9 cellular contexts compared by ENCODE assay signal in genomic region chr6:42745638-42746451, GRCh38.
DNase-seq lines count a peak whose midpoint lies in the region; ATAC-seq, FAIRE-seq and TF ChIP-seq lines count a peak whose summit lies in the region.
"Had no signal": no experiment of that assay in that cellular context is flagged by ENCODE, and none has a peak within 500 bp of the region (broad histone marks: within the 10 kb centered on the region; RNA-seq: fewer than 3 reads in every experiment).

TSS of gene TBCC (minus strand) at chr6:42746103. CDS start at chr6:42746073, 30 bp downstream.

- peak within 1 kb of the TSS; percentile 98 for H3K4me3 ChIP-seq in AG10803 (ENCODE audit: low read length)

- DNase-seq in AG10803 (ENCODE audit: low read depth) (peak; percentile 99), NCI-H446 (lab: John Stamatoyannopoulos, UW) (peak; percentile 96 to 97), cerebellar cortex (ENCODE audit: low spot score) (peak; percentile 99)
- DNase-seq in activated CD4-positive, CD25-positive, alpha-beta regulatory T cell treated with anti-CD3 and anti-CD28 coated beads, Interleukin-2, amount 50 U/mL, for 16 hours (ENCODE audit: low read depth, low spot score), result peak; percentile 92
- DNase-seq in stimulated activated CD4-positive, alpha-beta T cell treated with anti-CD3 and anti-CD28 coated beads, Interleukin-12 subunit alpha, Interleukin-12 subunit beta, amount 100 ng/mL, for 24 hours (ENCODE audit: low read depth in 2 of 2), result peak; percentile 86 to 90

- TF ChIP-seq CTCF in AG10803 (conservative IDR thresholded peaks at IDR 0.05; ENCODE audit: low read length), result no peak

- ATAC-seq in GM19035 (IDR thresholded peaks at IDR 0.05; ENCODE audit: unreplicated experiment) (peak; percentile 79), HG03342 (IDR thresholded peaks at IDR 0.05; ENCODE audit: unreplicated experiment) (peak; percentile 80)

- FAIRE-seq in islet of Langerhans (lab: Jason Lieb, UNC), result peak; percentile 68
- FAIRE-seq: colon had no signal

Comparison
In these comparisons a context has a peak if more than half of its experiments do, and no peak if none do; other contexts are left out.
1. Peak in every context shown above with its lines: DNase-seq, ATAC-seq and H3K4me3 ChIP-seq.